ENCODE assay signal across 8 cellular contexts in the genomic region with DNA sequence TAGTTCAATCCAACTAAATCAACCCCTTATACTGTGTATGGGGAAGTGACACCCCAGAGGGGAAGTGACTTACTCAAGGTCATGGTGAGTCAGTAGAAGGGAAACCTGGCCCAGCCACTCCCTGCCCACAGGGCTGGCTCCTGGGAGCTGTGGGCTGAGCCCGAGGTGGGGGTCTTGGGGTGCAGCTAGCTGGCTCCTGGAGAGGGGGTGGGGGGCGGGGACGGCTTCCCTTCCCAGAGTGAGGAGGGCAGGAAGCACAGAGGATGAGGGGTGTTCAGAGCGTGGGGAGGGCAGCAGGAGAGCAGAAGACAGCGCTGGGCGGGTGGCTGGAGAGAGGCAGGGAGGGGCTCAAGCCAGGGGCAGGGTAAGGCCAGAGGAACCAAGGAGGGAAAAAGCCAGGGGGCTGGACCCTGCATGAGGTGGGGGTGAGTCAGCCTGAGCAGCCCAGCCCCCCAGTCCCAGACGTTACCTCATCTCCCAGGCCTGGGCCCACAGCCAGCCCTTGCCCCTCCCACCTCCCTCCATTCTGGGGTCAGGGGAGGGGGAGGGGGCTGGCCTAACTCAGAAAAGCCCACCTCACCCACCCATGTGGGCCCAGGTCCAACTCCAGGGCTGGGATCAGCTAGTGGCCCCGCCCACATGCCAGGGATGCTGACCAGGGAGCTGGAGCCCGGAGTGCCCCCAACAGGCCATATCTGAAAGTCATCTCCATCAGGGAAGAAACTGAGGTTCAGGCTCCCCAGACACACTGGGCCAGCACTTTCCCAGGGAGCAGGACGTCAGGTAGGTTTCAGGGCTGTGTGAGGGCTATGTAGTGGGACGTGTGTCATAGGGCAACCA. TPM values are rescaled to one million over a fixed set of nuclear protein-coding genes. Genes with fewer than 3 reads are reported as not detected.
DNase-seq lines count a peak whose midpoint lies in the region; ATAC-seq, FAIRE-seq and TF ChIP-seq lines count a peak whose summit lies in the region.

No MANE protein-coding gene starts in this region.

- TF ChIP-seq CTCF in 22Rv1 (IDR thresholded peaks at IDR 0.05): peak; percentile 10; the same call in 1 of the 2 replicates
- TF ChIP-seq CTCF in H1 (IDR thresholded peaks at IDR 0.05; ENCODE audit: control extremely low read depth in 1 of 3, insufficient read depth in 1 of 3, low read depth in 1 of 3, low read length in 3 of 3): peak in 2 of 3 experiments; percentile 35 to 49; a peak in 3 of 4 replicates

- ATAC-seq in GM19463 (IDR thresholded peaks at IDR 0.05; ENCODE audit: unreplicated experiment) (peak; percentile 19), GM18502 (IDR thresholded peaks at IDR 0.05; ENCODE audit: poor library complexity, unreplicated experiment) (no peak)

- WGBS in H1 (ENCODE audit: extremely low coverage in 1 of 2, insufficient coverage in 1 of 2, insufficient read length in 1 of 2, insufficient replicate concordance in 2 of 2, low coverage in 1 of 2, low lambda C conversion rate in 2 of 2, missing lambda C conversion rate in 1 of 2), 2 experiments: 79% methylated on average over 3 of the region's 11 CpGs; no CpG with 5 or more reads in 1 of the 2 experiments

- POLR2A ChIA-PET in H1 (lab: Charles Lee; ENCODE audit: partially characterized antibody): interaction anchor here (0.6 to 67.5 kb wide), 6 partner anchors 15 to 128 kb away, joined by 3 to 3349 read pairs (median 28); a partner anchor contains a TSS

- CTCF ChIA-PET in H1 (lab: Charles Lee; ENCODE audit: partially characterized antibody): interaction anchor here (0.6 to 12.7 kb wide), 13 partner anchors 9 to 195 kb away, joined by 3 to 306 read pairs (median 5); a partner anchor contains a TSS

- H2BK120ac ChIP-seq in H1 (replicated peaks; ENCODE audit: low read depth, low read length): no peak overlapping the region

- H2BK20ac ChIP-seq in H1 (ENCODE audit: low read length): 0 out of 2 replicates have a peak overlapping the region, but pooled peaks have one; percentile 43

- H2BK15ac ChIP-seq in H1 (ENCODE audit: low read length): no peak overlapping the region

- peaks cover 3% of the 10 kb centered on the region; the same call in 1 of the 2 replicates for H3K79me1 ChIP-seq in H1 (ENCODE audit: low read depth, low read length)

- no peak for TF ChIP-seq EP300 in H1 (IDR thresholded peaks at IDR 0.05; ENCODE audit: borderline replicate concordance in 1 of 2, low read depth in 2 of 2, low read length in 2 of 2)

- no peak overlapping the region for H4K5ac ChIP-seq in H1 (ENCODE audit: insufficient read length, low read depth, low read length)

- no peak for FAIRE-seq in H1 (lab: Jason Lieb, UNC)

- no peak overlapping the region for H3K14ac ChIP-seq in H1 (ENCODE audit: insufficient read length)

- 0 out of 2 replicates have a peak overlapping the region, but pooled peaks have one; percentile 39 for H3K18ac ChIP-seq in H1 (ENCODE audit: extremely low read depth, low read length)

- H3K56ac ChIP-seq in H1 (replicated peaks; ENCODE audit: insufficient read length, low read depth, low read length): no peak overlapping the region

- DNase-seq in SJSA1 (ENCODE audit: low read depth in 1 of 2, low spot score in 2 of 2) (peak; percentile 96 to 98), H1 (ENCODE audit: low read depth in 1 of 2, low spot score in 2 of 2) (peak; percentile 75 to 87), activated gamma-delta T cell (lab: John Stamatoyannopoulos, UW) (no peak), DMS79 (lab: John Stamatoyannopoulos, UW) (no peak)

- peaks cover 10% of the 10 kb centered on the region for H3K23me2 ChIP-seq in H1 (ENCODE audit: low read depth, low read length)

- no peak overlapping the region for H3K23ac ChIP-seq in H1 (ENCODE audit: insufficient read length)

- no peak overlapping the region for H2AK5ac ChIP-seq in H1 (ENCODE audit: low read depth, low read length)

- H2BK12ac ChIP-seq in H1 (ENCODE audit: low read depth, low read length): no peak overlapping the region; the same call in 1 of the 2 replicates

- H3K4me1 ChIP-seq in SJSA1 (replicated peaks): peaks cover 38% of the 10 kb centered on the region
- H3K4me1 ChIP-seq in H1 (replicated peaks in 1 of 4; ENCODE audit: control insufficient read depth in 3 of 4, insufficient read depth in 4 of 4, low read length in 3 of 4): peaks cover 0 to 30% (median 27%) of the 10 kb centered on the region in 4 experiments; a peak in 6 of 7 replicates
- H3K4me1 ChIP-seq in mucosa of rectum (ENCODE audit: control insufficient read depth in 2 of 2, insufficient read depth in 2 of 2, low read length in 2 of 2): peaks cover 25 to 35% of the 10 kb centered on the region in 2 donors

- H3K27me3 ChIP-seq in SJSA1 (replicated peaks) (no peaks in the 10 kb centered on the region), H1 (replicated peaks in 1 of 4; ENCODE audit: control insufficient read depth in 3 of 4, extremely low read depth in 1 of 4, insufficient read depth in 3 of 4, low read length in 3 of 4) (peaks cover 2 to 12% (median 11%) of the 10 kb centered on the region in 4 experiments; a peak in 6 of 7 replicates), mucosa of rectum (ENCODE audit: control insufficient read depth in 2 of 2, insufficient read depth in 2 of 2, low read length in 2 of 2) (peaks cover 9% of the 10 kb centered on the region in 2 donors)

- no peak overlapping the region for H4K91ac ChIP-seq in H1 (replicated peaks; ENCODE audit: insufficient read length, low read length)

- TF ChIP-seq POLR2A in H1 (IDR thresholded peaks at IDR 0.05; ENCODE audit: control extremely low read depth in 1 of 2, low read depth in 2 of 2, low read length in 2 of 2): peak in 1 of 2 experiments; percentile 85; a peak in 2 of 3 replicates

- peak overlapping the region; percentile 57; the same call in 1 of the 2 replicates for H2BK5ac ChIP-seq in H1 (ENCODE audit: low read depth, low read length)

- peak overlapping the region; percentile 88 to 91 for H3K4me2 ChIP-seq in H1 (ENCODE audit: insufficient read depth in 1 of 2, low read depth in 2 of 2, low read length in 2 of 2)

- H3K4me3 ChIP-seq in SJSA1 (0 out of 2 replicates have a peak overlapping the region, but pooled peaks have one; percentile 68), H1 (ENCODE audit: extremely low read depth in 1 of 4, insufficient read depth in 2 of 4, low read depth in 3 of 4, low read length in 4 of 4) (peak overlapping the region in 1 of 4 experiments; percentile 83; a peak in 2 of 8 replicates), mucosa of rectum (ENCODE audit: low read length in 2 of 2) (peak overlapping the region in 1 of 2 donors; percentile 5)

- H3K27ac ChIP-seq in 22Rv1 (0 out of 2 replicates have a peak overlapping the region, but pooled peaks have one; percentile 81), SJSA1 (peak overlapping the region; percentile 40), H1 (ENCODE audit: low read depth, low read length) (peak overlapping the region; percentile 98), mucosa of rectum (ENCODE audit: low read depth in 2 of 2, low read length in 2 of 2) (peak overlapping the region; percentile 66 to 87)

- H4K20me1 ChIP-seq in H1 (replicated peaks in 1 of 2; ENCODE audit: control insufficient read depth in 1 of 2, insufficient read depth in 2 of 2, low read length in 2 of 2): peaks cover 3 to 9% of the 10 kb centered on the region in 2 experiments

- peak in 1 of 2 experiments; percentile 16; a peak in 2 of 4 replicates for TF ChIP-seq RAD21 in H1 (IDR thresholded peaks at IDR 0.05 in 1 of 2, conservative IDR thresholded peaks at IDR 0.05 in 1 of 2; ENCODE audit: low read depth in 2 of 2, low read length in 2 of 2)

- no peak overlapping the region for H2AFZ ChIP-seq in H1 (ENCODE audit: low read length)

- peak overlapping the region in 2 of 4 experiments; percentile 42 to 43; a peak in 3 of 7 replicates for H3K9ac ChIP-seq in H1 (replicated peaks in 1 of 4; ENCODE audit: extremely low read depth in 1 of 4, low read depth in 3 of 4, low read length in 3 of 4)
- H3K9ac ChIP-seq in mucosa of rectum (ENCODE audit: low read depth in 1 of 2, low read length in 2 of 2): peak overlapping the region in 1 of 2 donors; percentile 14

- H4K8ac ChIP-seq in H1 (ENCODE audit: extremely low read depth, insufficient read depth, low read length): no peak overlapping the region; the same call in 1 of the 2 replicates

- no peak overlapping the region for H3K4ac ChIP-seq in H1 (replicated peaks; ENCODE audit: insufficient read length, low read depth, low read length)

- H3K9me3 ChIP-seq in SJSA1 (replicated peaks) (no peaks in the 10 kb centered on the region), H1 (ENCODE audit: insufficient read depth in 2 of 2, low read depth in 1 of 2, low read length in 1 of 2) (no peaks in the 10 kb centered on the region), mucosa of rectum (ENCODE audit: control insufficient read depth in 2 of 2, low read length in 2 of 2) (no peaks in the 10 kb centered on the region)

- peaks cover 0 to 8% of the 10 kb centered on the region in 2 experiments; a peak in 1 of 4 replicates for H3K79me2 ChIP-seq in H1 (ENCODE audit: control insufficient read depth in 1 of 2, insufficient read depth in 2 of 2, low read length in 2 of 2)

- H3K36me3 ChIP-seq in SJSA1: peaks cover 72% of the 10 kb centered on the region
- H3K36me3 ChIP-seq in H1 (ENCODE audit: control insufficient read depth in 2 of 4, insufficient read depth in 4 of 4, low read length in 3 of 4): peaks cover 10 to 20% (median 15%) of the 10 kb centered on the region in 4 experiments
- no peaks in the 10 kb centered on the region for H3K36me3 ChIP-seq in mucosa of rectum (ENCODE audit: control insufficient read depth in 2 of 2, insufficient read depth in 2 of 2, low read length in 2 of 2)

RNA-seq across cellular contexts. Expression of a gene that starts 2.8 kb away (rescaled TPM):
- total RNA-seq in SJSA1 (2014; rRNA removed; shearing (Covaris generic)): 175 and 274 TPM in 2 replicates
- 86.7 and 94.2 TPM in 2 replicates for total RNA-seq in H1 (2021; fragmentation: NEBNext Ultra II Directional; extraction: Animal tissue kit (Norgen Biotek cat#: 25700))
- 67.3 and 118 TPM in 2 replicates for polyA plus RNA-seq in H1 (2011; rRNA removed)
- 69.8 TPM for polyA plus RNA-seq in H1 (2011; cell fraction: cytosol; rRNA removed)
- polyA plus RNA-seq in H1 (2011; cell fraction: nucleus; rRNA removed): 396 TPM
- polyA plus RNA-seq in H1 (2012, experiment 1 of 2): 66.9 to 114 TPM (median 104 TPM) in 4 replicates
- 72.7 TPM for polyA plus RNA-seq in H1 (2012, experiment 2 of 2)
- 55.8 TPM for polyA plus RNA-seq in H1 (2013, experiment 1 of 2)
- polyA plus RNA-seq in H1 (2013, experiment 2 of 2): 54.4 TPM
- 22.3 and 28.0 TPM in 2 replicates for polyA minus RNA-seq in H1 (2011; rRNA and poly(A)+ RNA removed)
- polyA minus RNA-seq in H1 (2011; cell fraction: cytosol; rRNA and poly(A)+ RNA removed): 53.7 TPM
- 149 TPM for polyA minus RNA-seq in H1 (2011; cell fraction: nucleus; rRNA and poly(A)+ RNA removed)

RNA-seq across cellular contexts. Expression of a gene that starts 15.1 kb away (rescaled TPM):
- total RNA-seq in SJSA1 (2014; rRNA removed; shearing (Covaris generic)): 1.8 and 4.2 TPM in 2 replicates
- 6.4 and 8.6 TPM in 2 replicates for total RNA-seq in H1 (2021; fragmentation: NEBNext Ultra II Directional; extraction: Animal tissue kit (Norgen Biotek cat#: 25700))
- 4.2 and 6.3 TPM in 2 replicates for polyA plus RNA-seq in H1 (2011; rRNA removed)
- polyA plus RNA-seq in H1 (2011; cell fraction: cytosol; rRNA removed): 4.7 TPM
- polyA plus RNA-seq in H1 (2011; cell fraction: nucleus; rRNA removed): 28.3 TPM
- polyA plus RNA-seq in H1 (2012, experiment 1 of 2): 5.7 to 10.5 TPM (median 6.6 TPM) in 4 replicates
- polyA plus RNA-seq in H1 (2012, experiment 2 of 2): 3.0 TPM
- polyA plus RNA-seq in H1 (2013, experiment 1 of 2): 5.7 TPM
- polyA plus RNA-seq in H1 (2013, experiment 2 of 2): 5.5 TPM
- polyA minus RNA-seq in H1 (2011; rRNA and poly(A)+ RNA removed): 1.3 and 3.3 TPM in 2 replicates
- 0.73 TPM for polyA minus RNA-seq in H1 (2011; cell fraction: cytosol; rRNA and poly(A)+ RNA removed)
- polyA minus RNA-seq in H1 (2011; cell fraction: nucleus; rRNA and poly(A)+ RNA removed): 7.3 TPM

RNA-seq across cellular contexts. Expression of a gene that starts 21.1 kb away (rescaled TPM):
- 147 and 149 TPM in 2 replicates for total RNA-seq in SJSA1 (2014; rRNA removed; shearing (Covaris generic))
- 325 and 333 TPM in 2 replicates for total RNA-seq in H1 (2021; fragmentation: NEBNext Ultra II Directional; extraction: Animal tissue kit (Norgen Biotek cat#: 25700))
- 168 and 250 TPM in 2 replicates for polyA plus RNA-seq in H1 (2011; rRNA removed)
- polyA plus RNA-seq in H1 (2011; cell fraction: cytosol; rRNA removed): 212 TPM
- polyA plus RNA-seq in H1 (2011; cell fraction: nucleus; rRNA removed): 1,074 TPM
- polyA plus RNA-seq in H1 (2012, experiment 1 of 2): 188 to 314 TPM (median 284 TPM) in 4 replicates
- polyA plus RNA-seq in H1 (2012, experiment 2 of 2): 241 TPM
- 332 TPM for polyA plus RNA-seq in H1 (2013, experiment 1 of 2)
- polyA plus RNA-seq in H1 (2013, experiment 2 of 2): 350 TPM
- 120 and 154 TPM in 2 replicates for polyA minus RNA-seq in H1 (2011; rRNA and poly(A)+ RNA removed)
- 133 TPM for polyA minus RNA-seq in H1 (2011; cell fraction: cytosol; rRNA and poly(A)+ RNA removed)
- 288 TPM for polyA minus RNA-seq in H1 (2011; cell fraction: nucleus; rRNA and poly(A)+ RNA removed)

RNA-seq across cellular contexts. Expression of a gene that starts 22.2 kb away (rescaled TPM):
- 131 and 150 TPM in 2 replicates for total RNA-seq in SJSA1 (2014; rRNA removed; shearing (Covaris generic))
- total RNA-seq in H1 (2021; fragmentation: NEBNext Ultra II Directional; extraction: Animal tissue kit (Norgen Biotek cat#: 25700)): 101 and 102 TPM in 2 replicates
- 135 and 187 TPM in 2 replicates for polyA plus RNA-seq in H1 (2011; rRNA removed)
- polyA plus RNA-seq in H1 (2011; cell fraction: cytosol; rRNA removed): 198 TPM
- 361 TPM for polyA plus RNA-seq in H1 (2011; cell fraction: nucleus; rRNA removed)
- 72.1 to 148 TPM (median 142 TPM) in 4 replicates for polyA plus RNA-seq in H1 (2012, experiment 1 of 2)
- polyA plus RNA-seq in H1 (2012, experiment 2 of 2): 81.7 TPM
- 72.4 TPM for polyA plus RNA-seq in H1 (2013, experiment 1 of 2)
- polyA plus RNA-seq in H1 (2013, experiment 2 of 2): 70.9 TPM
- polyA minus RNA-seq in H1 (2011; rRNA and poly(A)+ RNA removed): 105 and 106 TPM in 2 replicates
- 142 TPM for polyA minus RNA-seq in H1 (2011; cell fraction: cytosol; rRNA and poly(A)+ RNA removed)
- 80.9 TPM for polyA minus RNA-seq in H1 (2011; cell fraction: nucleus; rRNA and poly(A)+ RNA removed)

RNA-seq across cellular contexts. Expression of a gene that starts 48.0 kb away (rescaled TPM):
- total RNA-seq in SJSA1 (2014; rRNA removed; shearing (Covaris generic)): 7.4 and 12.6 TPM in 2 replicates
- 8.0 and 8.6 TPM in 2 replicates for total RNA-seq in H1 (2021; fragmentation: NEBNext Ultra II Directional; extraction: Animal tissue kit (Norgen Biotek cat#: 25700))
- polyA plus RNA-seq in H1 (2011; rRNA removed): 11.8 and 23.1 TPM in 2 replicates
- 11.7 TPM for polyA plus RNA-seq in H1 (2011; cell fraction: cytosol; rRNA removed)
- polyA plus RNA-seq in H1 (2011; cell fraction: nucleus; rRNA removed): 12.5 TPM
- 0.79 to 4.9 TPM (median 4.9 TPM) in 4 replicates for polyA plus RNA-seq in H1 (2012, experiment 1 of 2)
- 2.8 TPM for polyA plus RNA-seq in H1 (2012, experiment 2 of 2)
- 5.2 TPM for polyA plus RNA-seq in H1 (2013, experiment 1 of 2)
- 4.9 TPM for polyA plus RNA-seq in H1 (2013, experiment 2 of 2)
- polyA minus RNA-seq in H1 (2011; rRNA and poly(A)+ RNA removed): 0.12 and 0.13 TPM in 2 replicates
- polyA minus RNA-seq in H1 (2011; cell fraction: cytosol; rRNA and poly(A)+ RNA removed): 5.2 TPM
- 7.5 TPM for polyA minus RNA-seq in H1 (2011; cell fraction: nucleus; rRNA and poly(A)+ RNA removed)

Comparison
In these comparisons a context has a peak if more than half of its experiments do, and no peak if none do; other contexts are left out.
1. H3K27ac ChIP-seq: peak in every context shown above with its lines; median percentile 98 in H1; 81 in 22Rv1; 76 in mucosa of rectum; 40 in SJSA1.
2. DNase-seq: peak in SJSA1 (2 of 2) and H1 (2 of 2); none in activated gamma-delta T cell (single experiment) and DMS79 (single experiment).